1 cellular context compared by ENCODE assay signal in genomic region chr11:118002010-118002540, GRCh38.
TF ChIP-seq lines count a peak whose summit lies in the region.

No MANE protein-coding gene starts in this region.

TF ChIP-seq in K562, 482 proteins besides CTCF, POLR2A, EP300 and RAD21 (continued from another document and continues in another):
- TF ChIP-seq, protein P1, sequence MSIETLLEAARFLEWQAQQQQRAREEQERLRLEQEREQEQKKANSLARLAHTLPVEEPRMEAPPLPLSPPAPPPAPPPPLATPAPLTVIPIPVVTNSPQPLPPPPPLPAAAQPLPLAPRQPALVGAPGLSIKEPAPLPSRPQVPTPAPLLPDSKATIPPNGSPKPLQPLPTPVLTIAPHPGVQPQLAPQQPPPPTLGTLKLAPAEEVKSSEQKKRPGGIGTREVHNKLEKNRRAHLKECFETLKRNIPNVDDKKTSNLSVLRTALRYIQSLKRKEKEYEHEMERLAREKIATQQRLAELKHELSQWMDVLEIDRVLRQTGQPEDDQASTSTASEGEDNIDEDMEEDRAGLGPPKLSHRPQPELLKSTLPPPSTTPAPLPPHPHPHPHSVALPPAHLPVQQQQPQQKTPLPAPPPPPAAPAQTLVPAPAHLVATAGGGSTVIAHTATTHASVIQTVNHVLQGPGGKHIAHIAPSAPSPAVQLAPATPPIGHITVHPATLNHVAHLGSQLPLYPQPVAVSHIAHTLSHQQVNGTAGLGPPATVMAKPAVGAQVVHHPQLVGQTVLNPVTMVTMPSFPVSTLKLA (conservative IDR thresholded peaks at IDR 0.05): peak in 1 of 2 experiments; percentile 44; a peak in 1 of 4 replicates
- no peak for TF ChIP-seq RBM22 (IDR thresholded peaks at IDR 0.05; ENCODE audit: low read depth, low read length, poor library complexity, severe bottlenecking)
- no peak for TF ChIP-seq FOS (IDR thresholded peaks at IDR 0.05; ENCODE audit: extremely low read depth, insufficient read length)
- no peak for TF ChIP-seq NR2C2 (CRISPR knock-in tag; IDR thresholded peaks at IDR 0.05)
- peak; percentile 80; the same call in 1 of the 2 replicates for TF ChIP-seq NR2C2 (tag; IDR thresholded peaks at IDR 0.05)
- no peak for TF ChIP-seq CAMTA2 (CRISPR knock-in tag; conservative IDR thresholded peaks at IDR 0.05)
- TF ChIP-seq CGGBP1 (CRISPR knock-in tag; IDR thresholded peaks at IDR 0.05): no peak
- TF ChIP-seq ATF4 (CRISPR knock-in tag; IDR thresholded peaks at IDR 0.05): peak; percentile 79
- no peak for TF ChIP-seq PCBP1 (IDR thresholded peaks at IDR 0.05; ENCODE audit: low read depth, low read length, poor library complexity, severe bottlenecking)
- TF ChIP-seq ETS1 (conservative IDR thresholded peaks at IDR 0.05; ENCODE audit: control insufficient read depth, low read depth, low read length): no peak
- TF ChIP-seq, protein P2, sequence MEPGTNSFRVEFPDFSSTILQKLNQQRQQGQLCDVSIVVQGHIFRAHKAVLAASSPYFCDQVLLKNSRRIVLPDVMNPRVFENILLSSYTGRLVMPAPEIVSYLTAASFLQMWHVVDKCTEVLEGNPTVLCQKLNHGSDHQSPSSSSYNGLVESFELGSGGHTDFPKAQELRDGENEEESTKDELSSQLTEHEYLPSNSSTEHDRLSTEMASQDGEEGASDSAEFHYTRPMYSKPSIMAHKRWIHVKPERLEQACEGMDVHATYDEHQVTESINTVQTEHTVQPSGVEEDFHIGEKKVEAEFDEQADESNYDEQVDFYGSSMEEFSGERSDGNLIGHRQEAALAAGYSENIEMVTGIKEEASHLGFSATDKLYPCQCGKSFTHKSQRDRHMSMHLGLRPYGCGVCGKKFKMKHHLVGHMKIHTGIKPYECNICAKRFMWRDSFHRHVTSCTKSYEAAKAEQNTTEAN (CRISPR knock-in tag; IDR thresholded peaks at IDR 0.05): no peak
- TF ChIP-seq NCOA1 (IDR thresholded peaks at IDR 0.05; ENCODE audit: low read depth): peak; percentile 84
- TF ChIP-seq FOSL1 (tag; conservative IDR thresholded peaks at IDR 0.05): peak; percentile 44; the same call in 1 of the 2 replicates
- TF ChIP-seq FOXK1 (CRISPR knock-in tag; IDR thresholded peaks at IDR 0.05; ENCODE audit: borderline replicate concordance): no peak
- TF ChIP-seq, protein P3, sequence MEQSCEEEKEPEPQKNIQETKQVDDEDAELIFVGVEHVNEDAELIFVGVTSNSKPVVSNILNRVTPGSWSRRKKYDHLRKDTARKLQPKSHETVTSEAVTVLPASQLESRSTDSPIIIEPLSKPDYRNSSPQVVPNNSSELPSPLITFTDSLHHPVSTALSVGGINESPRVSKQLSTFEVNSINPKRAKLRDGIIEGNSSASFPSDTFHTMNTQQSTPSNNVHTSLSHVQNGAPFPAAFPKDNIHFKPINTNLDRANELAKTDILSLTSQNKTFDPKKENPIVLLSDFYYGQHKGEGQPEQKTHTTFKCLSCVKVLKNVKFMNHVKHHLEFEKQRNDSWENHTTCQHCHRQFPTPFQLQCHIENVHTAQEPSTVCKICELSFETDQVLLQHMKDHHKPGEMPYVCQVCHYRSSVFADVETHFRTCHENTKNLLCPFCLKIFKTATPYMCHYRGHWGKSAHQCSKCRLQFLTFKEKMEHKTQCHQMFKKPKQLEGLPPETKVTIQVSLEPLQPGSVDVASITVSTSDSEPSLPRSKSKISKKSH (CRISPR knock-in tag; IDR thresholded peaks at IDR 0.05): 0 out of 2 replicates have a peak, but pooled peaks have one; percentile 8
- no peak for TF ChIP-seq BRF1 (IDR thresholded peaks at IDR 0.05; ENCODE audit: borderline replicate concordance, extremely low read depth, insufficient read length)
- TF ChIP-seq ZNF316 (IDR thresholded peaks at IDR 0.05): peak; percentile 85
- no peak for TF ChIP-seq SAFB (IDR thresholded peaks at IDR 0.05; ENCODE audit: borderline replicate concordance, low read depth, low read length)
- TF ChIP-seq SP1 (CRISPR knock-in tag; IDR thresholded peaks at IDR 0.05): no peak
- peak; percentile 13; the same call in 1 of the 2 replicates for TF ChIP-seq ETV5 (CRISPR knock-in tag; IDR thresholded peaks at IDR 0.05; ENCODE audit: low read depth)
- no peak for TF ChIP-seq ZZZ3 (IDR thresholded peaks at IDR 0.05)
- TF ChIP-seq CEBPB (tag; IDR thresholded peaks at IDR 0.05): peak; percentile 68
- TF ChIP-seq KAT8 (IDR thresholded peaks at IDR 0.05; ENCODE audit: low read depth): 0 out of 2 replicates have a peak, but pooled peaks have one; percentile 9
- TF ChIP-seq ELF4 (CRISPR knock-in tag; IDR thresholded peaks at IDR 0.05): peak; percentile 81; the same call in 1 of the 2 replicates
- TF ChIP-seq, protein P4, sequence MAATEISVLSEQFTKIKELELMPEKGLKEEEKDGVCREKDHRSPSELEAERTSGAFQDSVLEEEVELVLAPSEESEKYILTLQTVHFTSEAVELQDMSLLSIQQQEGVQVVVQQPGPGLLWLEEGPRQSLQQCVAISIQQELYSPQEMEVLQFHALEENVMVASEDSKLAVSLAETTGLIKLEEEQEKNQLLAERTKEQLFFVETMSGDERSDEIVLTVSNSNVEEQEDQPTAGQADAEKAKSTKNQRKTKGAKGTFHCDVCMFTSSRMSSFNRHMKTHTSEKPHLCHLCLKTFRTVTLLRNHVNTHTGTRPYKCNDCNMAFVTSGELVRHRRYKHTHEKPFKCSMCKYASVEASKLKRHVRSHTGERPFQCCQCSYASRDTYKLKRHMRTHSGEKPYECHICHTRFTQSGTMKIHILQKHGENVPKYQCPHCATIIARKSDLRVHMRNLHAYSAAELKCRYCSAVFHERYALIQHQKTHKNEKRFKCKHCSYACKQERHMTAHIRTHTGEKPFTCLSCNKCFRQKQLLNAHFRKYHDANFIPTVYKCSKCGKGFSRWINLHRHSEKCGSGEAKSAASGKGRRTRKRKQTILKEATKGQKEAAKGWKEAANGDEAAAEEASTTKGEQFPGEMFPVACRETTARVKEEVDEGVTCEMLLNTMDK (IDR thresholded peaks at IDR 0.05; ENCODE audit: borderline replicate concordance, insufficient read depth, low read depth, low read length, poor library complexity, severe bottlenecking): no peak
- TF ChIP-seq CHD4 (IDR thresholded peaks at IDR 0.05; ENCODE audit: insufficient read depth, insufficient replicate concordance, low read depth, low read length, poor library complexity, severe bottlenecking): no peak
- peak; percentile 57 for TF ChIP-seq TBP (optimal IDR thresholded peaks at IDR 0.05; ENCODE audit: low read depth, low read length)
- TF ChIP-seq ZSCAN29 (IDR thresholded peaks at IDR 0.05): no peak
- TF ChIP-seq GABPB1 (CRISPR knock-in tag; IDR thresholded peaks at IDR 0.05): no peak; the same call in 1 of the 2 replicates
- 0 out of 2 replicates have a peak, but pooled peaks have one; percentile 42 for TF ChIP-seq ZNF57 (CRISPR knock-in tag; IDR thresholded peaks at IDR 0.05)
- TF ChIP-seq KLF13 (tag; IDR thresholded peaks at IDR 0.05; ENCODE audit: borderline replicate concordance, low read depth): peak; percentile 37; the same call in 1 of the 2 replicates
- TF ChIP-seq TRIM25 (IDR thresholded peaks at IDR 0.05; ENCODE audit: borderline replicate concordance): no peak
- no peak for TF ChIP-seq THRA (IDR thresholded peaks at IDR 0.05)
- TF ChIP-seq, protein P5, sequence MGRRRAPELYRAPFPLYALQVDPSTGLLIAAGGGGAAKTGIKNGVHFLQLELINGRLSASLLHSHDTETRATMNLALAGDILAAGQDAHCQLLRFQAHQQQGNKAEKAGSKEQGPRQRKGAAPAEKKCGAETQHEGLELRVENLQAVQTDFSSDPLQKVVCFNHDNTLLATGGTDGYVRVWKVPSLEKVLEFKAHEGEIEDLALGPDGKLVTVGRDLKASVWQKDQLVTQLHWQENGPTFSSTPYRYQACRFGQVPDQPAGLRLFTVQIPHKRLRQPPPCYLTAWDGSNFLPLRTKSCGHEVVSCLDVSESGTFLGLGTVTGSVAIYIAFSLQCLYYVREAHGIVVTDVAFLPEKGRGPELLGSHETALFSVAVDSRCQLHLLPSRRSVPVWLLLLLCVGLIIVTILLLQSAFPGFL (CRISPR knock-in tag; IDR thresholded peaks at IDR 0.05): no peak
- TF ChIP-seq TAF15 (IDR thresholded peaks at IDR 0.05; ENCODE audit: low read depth, low read length): no peak
- no peak for TF ChIP-seq ATF2 (CRISPR knock-in tag; IDR thresholded peaks at IDR 0.05)
- TF ChIP-seq RAD51 (IDR thresholded peaks at IDR 0.05; ENCODE audit: borderline replicate concordance, low read depth): no peak
- TF ChIP-seq ZNF785 (CRISPR knock-in tag; IDR thresholded peaks at IDR 0.05): no peak
- TF ChIP-seq ZBTB17 (CRISPR knock-in tag; IDR thresholded peaks at IDR 0.05): peak; percentile 78; the same call in 1 of the 2 replicates
- TF ChIP-seq NKRF (IDR thresholded peaks at IDR 0.05; ENCODE audit: borderline replicate concordance): no peak
- no peak for TF ChIP-seq ATF6 (CRISPR knock-in tag; IDR thresholded peaks at IDR 0.05)
